ENCODE assay signal across 15 cellular contexts in genomic region chr1:83499998-83500397, GRCh38.
A peak's percentile ranks its signal among the peaks of the same experiment; 100 is the strongest.
DNase-seq lines count a peak whose midpoint lies in the region; ATAC-seq, FAIRE-seq and TF ChIP-seq lines count a peak whose summit lies in the region.
"Had no signal": no experiment of that assay in that cellular context is flagged by ENCODE, and none has a peak within 500 bp of the region (broad histone marks: within the 10 kb centered on the region; RNA-seq: fewer than 3 reads in every experiment).

No MANE protein-coding gene starts in this region.

- no peaks in the 10 kb centered on the region for H4K20me1 ChIP-seq in OCI-LY3 (ENCODE audit: insufficient read depth, low read length)

- H3K4me1 Mint-ChIP-seq in activated T-helper 1 cell treated with anti-CD3 and anti-CD28 coated beads, Interleukin-12 subunit alpha, Interleukin-12 subunit beta, Interleukin-2, Interleukin-4 antibody, amounts not matched to agents 30 ng/mL and 10 ng/mL and 1 ng/mL, durations not matched to agents 14 hours and 24 hours and 36 hours (ENCODE audit: low read depth) = peaks cover 42% of the 10 kb centered on the region
- H3K4me1 Mint-ChIP-seq: CD14-positive monocyte had no signal

- H3K79me2 ChIP-seq in OCI-LY3 (ENCODE audit: low read length) = peaks cover 14% of the 10 kb centered on the region; the same call in 1 of the 2 replicates

- no peak for DNase-seq in GM18507 (ENCODE audit: extremely low spot score, insufficient read length, low read depth)
- no peak for DNase-seq in UCSD-AML1 (lab: John Stamatoyannopoulos, UW; ENCODE audit: unreplicated experiment)
- DNase-seq in medulla oblongata (ENCODE audit: extremely low spot score) = no peak
- DNase-seq in activated T-helper 1 cell treated with anti-CD3 and anti-CD28 coated beads, Interleukin-12 subunit alpha, Interleukin-12 subunit beta, Interleukin-2, Interleukin-4 antibody, amounts not matched to agents 30 ng/mL and 10 ng/mL and 1 ng/mL, durations not matched to agents 14 hours and 24 hours and 36 hours (ENCODE audit: low spot score) = no peak
- DNase-seq in activated effector memory CD4-positive, alpha-beta T cell treated with anti-CD3 and anti-CD28 coated beads, Interleukin-2, amount 50 U/mL, for 16 hours = no peak
- DNase-seq: activated CD4-positive, alpha-beta memory T cell treated with anti-CD3 and anti-CD28 coated beads for 36 hours; nucleus accumbens; stimulated activated CD4-positive, alpha-beta T cell treated with anti-CD3 and anti-CD28 coated beads, Interleukin-4, amount 100 ng/mL, for 24 hours had no signal

- peaks cover 85% of the 10 kb centered on the region for H3K4me1 ChIP-seq in OCI-LY3 (ENCODE audit: low read length)

- no peak overlapping the region for H2AFZ ChIP-seq in OCI-LY3 (ENCODE audit: low read depth, low read length)

- H3K27me3 ChIP-seq in OCI-LY3 (ENCODE audit: low read depth, low read length) = no peaks in the 10 kb centered on the region
- H3K27me3 ChIP-seq: tibial nerve had no signal

- H3K27ac ChIP-seq in OCI-LY3 (ENCODE audit: low read length) = peak overlapping the region; percentile 97
- H3K27ac ChIP-seq: tibial nerve had no signal

- H3K4me3 Mint-ChIP-seq in activated T-helper 1 cell treated with anti-CD3 and anti-CD28 coated beads, Interleukin-12 subunit alpha, Interleukin-12 subunit beta, Interleukin-2, Interleukin-4 antibody, amounts not matched to agents 30 ng/mL and 10 ng/mL and 1 ng/mL, durations not matched to agents 14 hours and 24 hours and 36 hours = no peak overlapping the region
- H3K4me3 Mint-ChIP-seq: activated CD4-positive, alpha-beta memory T cell treated with anti-CD3 and anti-CD28 coated beads for 36 hours; CD14-positive monocyte had no signal

- peak overlapping the region; percentile 93 for H3K4me2 ChIP-seq in OCI-LY3 (ENCODE audit: low read length)

- peak; percentile 80 for FAIRE-seq in GM18507 (lab: Jason Lieb, UNC)
- FAIRE-seq: K562, keratinocyte had no signal

- peaks cover 45% of the 10 kb centered on the region for H3K9me3 Mint-ChIP-seq in activated T-helper 1 cell treated with anti-CD3 and anti-CD28 coated beads, Interleukin-12 subunit alpha, Interleukin-12 subunit beta, Interleukin-2, Interleukin-4 antibody, amounts not matched to agents 30 ng/mL and 10 ng/mL and 1 ng/mL, durations not matched to agents 14 hours and 24 hours and 36 hours

- intact Hi-C loops in activated T-helper 1 cell treated with anti-CD3 and anti-CD28 coated beads, Interleukin-12 subunit alpha, Interleukin-12 subunit beta, Interleukin-2, Interleukin-4 antibody, amounts not matched to agents 30 ng/mL and 10 ng/mL and 1 ng/mL, durations not matched to agents 14 hours and 24 hours and 36 hours (cut with micrococcal nuclease) = loop anchor here (10.0 kb wide), 1 partner anchor 1075 kb away; the partner anchor contains the start of gene CTBS

- H3K27ac Mint-ChIP-seq in activated T-helper 1 cell treated with anti-CD3 and anti-CD28 coated beads, Interleukin-12 subunit alpha, Interleukin-12 subunit beta, Interleukin-2, Interleukin-4 antibody, amounts not matched to agents 30 ng/mL and 10 ng/mL and 1 ng/mL, durations not matched to agents 14 hours and 24 hours and 36 hours = no peak overlapping the region
- H3K27ac Mint-ChIP-seq: activated CD4-positive, alpha-beta memory T cell treated with anti-CD3 and anti-CD28 coated beads for 36 hours; CD14-positive monocyte had no signal

- TF ChIP-seq CTCF in OCI-LY3 (IDR thresholded peaks at IDR 0.05; ENCODE audit: low read depth, low read length) = no peak

- no peaks in the 10 kb centered on the region for H3K27me3 Mint-ChIP-seq in activated T-helper 1 cell treated with anti-CD3 and anti-CD28 coated beads, Interleukin-12 subunit alpha, Interleukin-12 subunit beta, Interleukin-2, Interleukin-4 antibody, amounts not matched to agents 30 ng/mL and 10 ng/mL and 1 ng/mL, durations not matched to agents 14 hours and 24 hours and 36 hours (ENCODE audit: insufficient read depth)
- H3K27me3 Mint-ChIP-seq: activated CD4-positive, alpha-beta memory T cell treated with anti-CD3 and anti-CD28 coated beads for 36 hours had no signal

- no peaks in the 10 kb centered on the region for H3K9me3 ChIP-seq in OCI-LY3 (ENCODE audit: insufficient read depth, low read length)
- H3K9me3 ChIP-seq: tibial nerve had no signal

- no peaks in the 10 kb centered on the region for H3K36me3 ChIP-seq in OCI-LY3 (replicated peaks; ENCODE audit: low read depth, low read length)
- H3K36me3 ChIP-seq: tibial nerve had no signal

- H3K4me3 ChIP-seq in OCI-LY3 (ENCODE audit: low read length) = peak overlapping the region; percentile 71
- H3K4me3 ChIP-seq: K562, tibial nerve had no signal

- H3K9ac ChIP-seq in OCI-LY3 (ENCODE audit: low read length) = peak overlapping the region; percentile 69

- ATAC-seq in GM19468 (IDR thresholded peaks at IDR 0.05; ENCODE audit: extremely low read depth, unreplicated experiment) (peak; percentile 27), HG02981 (IDR thresholded peaks at IDR 0.05; ENCODE audit: unreplicated experiment) (peak; percentile 50)
- ATAC-seq: K562 had no signal

- H3K36me3 Mint-ChIP-seq in activated T-helper 1 cell treated with anti-CD3 and anti-CD28 coated beads, Interleukin-12 subunit alpha, Interleukin-12 subunit beta, Interleukin-2, Interleukin-4 antibody, amounts not matched to agents 30 ng/mL and 10 ng/mL and 1 ng/mL, durations not matched to agents 14 hours and 24 hours and 36 hours (ENCODE audit: low read depth) = peaks cover 27% of the 10 kb centered on the region
- H3K36me3 Mint-ChIP-seq: activated CD4-positive, alpha-beta memory T cell treated with anti-CD3 and anti-CD28 coated beads for 36 hours; CD14-positive monocyte had no signal
